12 cellular contexts compared by ENCODE assay signal in genomic region chr12:124531281-124531745, GRCh38. TPM values are rescaled to one million over a fixed set of nuclear protein-coding genes. Genes with fewer than 3 reads are reported as not detected.
DNase-seq lines count a peak whose midpoint lies in the region; ATAC-seq and TF ChIP-seq lines count a peak whose summit lies in the region.
"Had no signal": no experiment of that assay in that cellular context is flagged by ENCODE, and none has a peak within 500 bp of the region (broad histone marks: within the 10 kb centered on the region; RNA-seq: fewer than 3 reads in every experiment).

No MANE protein-coding gene starts in this region.

- H3K4me1 ChIP-seq in HEK293 (ENCODE audit: control insufficient read depth, insufficient read depth, low read length) (peaks cover 10% of the 10 kb centered on the region), gastroesophageal sphincter (peaks cover 0 to 64% (median 7%) of the 10 kb centered on the region in 3 donors), neural progenitor cell (peaks cover 20% of the 10 kb centered on the region)

- H3K9me3 ChIP-seq in HEK293 (ENCODE audit: control insufficient read depth, insufficient read depth, low read depth, low read length), result no peaks in the 10 kb centered on the region
- no peaks in the 10 kb centered on the region for H3K9me3 ChIP-seq in gastroesophageal sphincter
- no peaks in the 10 kb centered on the region for H3K9me3 ChIP-seq in neural progenitor cell (ENCODE audit: low read depth)

- peaks cover 2% of the 10 kb centered on the region for H3K27me3 Mint-ChIP-seq in neural progenitor cell (ENCODE audit: insufficient read depth, low read depth)
- H3K27me3 Mint-ChIP-seq: CD4-positive, alpha-beta T cell had no signal

- H3K27me3 ChIP-seq in gastroesophageal sphincter (no peaks in the 10 kb centered on the region), neural progenitor cell (no peaks in the 10 kb centered on the region)

- peaks cover 5% of the 10 kb centered on the region for H3F3A ChIP-seq in neural progenitor cell (ENCODE audit: low read depth)

- WGBS in gastroesophageal sphincter (ENCODE audit: low coverage in 1 of 2), 2 donors, result 35 to 56% methylated on average over 2 to 4 of the region's 14 CpGs

- CTCF ChIA-PET in HEK293 (lab: Yijun Ruan, JAX), result no interaction called here

- H3K36me3 Mint-ChIP-seq in neural progenitor cell, result peaks cover 7% of the 10 kb centered on the region

- DNase-seq in NCI-H2227 treated with DMSO at 0.1 percent for 48 hours (lab: John Stamatoyannopoulos, UW) (peak; percentile 87), neural progenitor cell (ENCODE audit: low spot score) (peak; percentile 54), HUDEP-2 (lab: John Stamatoyannopoulos, UW; ENCODE audit: unreplicated experiment in 76 of 76) (no peak), MV-4-11 (lab: John Stamatoyannopoulos, UW) (no peak), foreskin melanocyte (no peak), NCI-H446 treated with DMSO at 0.1 percent for 48 hours (lab: John Stamatoyannopoulos, UW) (no peak)
- DNase-seq: CD4-positive, alpha-beta T cell; cortex of kidney; HFFc6; NCI-H1092 treated with DMSO at 0.1 percent for 48 hours had no signal

- TF ChIP-seq CTCF in HEK293 (tag by site-specific recombination; IDR thresholded peaks at IDR 0.05) (no peak), gastroesophageal sphincter (IDR thresholded peaks at IDR 0.05) (no peak), neural progenitor cell (IDR thresholded peaks at IDR 0.05) (no peak)

- no peak for ATAC-seq in gastroesophageal sphincter

- H3K4me2 ChIP-seq in neural progenitor cell, result peak overlapping the region; percentile 0

- H3K27ac Mint-ChIP-seq in neural progenitor cell, result no peak overlapping the region
- H3K27ac Mint-ChIP-seq: HFFc6 had no signal

- no peak overlapping the region for H3K4me3 ChIP-seq in HEK293 (ENCODE audit: low read depth, low read length)
- H3K4me3 ChIP-seq in gastroesophageal sphincter, result no peak overlapping the region
- no peak overlapping the region for H3K4me3 ChIP-seq in neural progenitor cell

- H2AFZ ChIP-seq in neural progenitor cell (replicated peaks), result no peak overlapping the region

- H3K4me1 Mint-ChIP-seq in neural progenitor cell, result peaks cover 48% of the 10 kb centered on the region

- POLR2A ChIA-PET in HEK293 (lab: Yijun Ruan, JAX), result no interaction called here

- H3K9ac ChIP-seq in neural progenitor cell, result no peak overlapping the region

- TF ChIP-seq POLR2A in gastroesophageal sphincter (IDR thresholded peaks at IDR 0.05), result no peak

- no peak for TF ChIP-seq EP300 in gastroesophageal sphincter (IDR thresholded peaks at IDR 0.05)

- H4K20me1 ChIP-seq in neural progenitor cell (ENCODE audit: low read depth), result peaks cover 55% of the 10 kb centered on the region

- peaks cover 5% of the 10 kb centered on the region for H3K9me3 Mint-ChIP-seq in neural progenitor cell
- H3K9me3 Mint-ChIP-seq: CD4-positive, alpha-beta T cell; HFFc6 had no signal

- H3K4me3 Mint-ChIP-seq in neural progenitor cell, result no peak overlapping the region
- H3K4me3 Mint-ChIP-seq: CD4-positive, alpha-beta T cell; HFFc6 had no signal

- H3K27ac ChIP-seq in HEK293 (ENCODE audit: extremely low read depth, low read depth, low read length) (no peak overlapping the region), gastroesophageal sphincter (peak overlapping the region in 3 of 4 donors; percentile 34 to 62 (median 54)), neural progenitor cell (peak overlapping the region; percentile 2)

- H3K79me2 ChIP-seq in neural progenitor cell (ENCODE audit: low read depth), result peaks cover 88% of the 10 kb centered on the region

- H3K36me3 ChIP-seq in HEK293 (ENCODE audit: control insufficient read depth in 2 of 2, insufficient read depth in 1 of 2, low read length in 2 of 2) (no peaks in the 10 kb centered on the region), gastroesophageal sphincter (peaks cover 0 to 8% of the 10 kb centered on the region in 2 donors), neural progenitor cell (no peaks in the 10 kb centered on the region)

TF ChIP-seq in HEK293, 187 proteins besides CTCF, POLR2A, EP300 and RAD21 (continues in another document):
- TF ChIP-seq ZNF16 (tag by site-specific recombination; IDR thresholded peaks at IDR 0.05; ENCODE audit: low read depth), result no peak
- TF ChIP-seq ZNF514 (tag by site-specific recombination; IDR thresholded peaks at IDR 0.05), result no peak
- TF ChIP-seq EGR2 (tag by site-specific recombination; IDR thresholded peaks at IDR 0.05; ENCODE audit: low read depth), result peak; percentile 57
- peak; percentile 93 for TF ChIP-seq KLF17 (tag by site-specific recombination; IDR thresholded peaks at IDR 0.05)
- no peak for TF ChIP-seq ZNF623 (tag by site-specific recombination; IDR thresholded peaks at IDR 0.05)
- TF ChIP-seq ZNF366 (tag by site-specific recombination; conservative IDR thresholded peaks at IDR 0.05), result peak; percentile 59; the same call in 1 of the 2 replicates
- TF ChIP-seq ZNF214 (tag by site-specific recombination; IDR thresholded peaks at IDR 0.05; ENCODE audit: borderline replicate concordance), result no peak
- TF ChIP-seq ZNF239 (tag by site-specific recombination; IDR thresholded peaks at IDR 0.05), result no peak
- TF ChIP-seq KLF1 (tag by site-specific recombination; IDR thresholded peaks at IDR 0.05), result peak; percentile 43; the same call in 1 of the 2 replicates
- no peak for TF ChIP-seq ZNF223 (tag by site-specific recombination; IDR thresholded peaks at IDR 0.05)
- TF ChIP-seq WT1 (tag by site-specific recombination; IDR thresholded peaks at IDR 0.05), result peak; percentile 77
- peak; percentile 68 for TF ChIP-seq ZIC2 (tag by site-specific recombination; IDR thresholded peaks at IDR 0.05)
- no peak for TF ChIP-seq ZNF670 (tag by site-specific recombination; IDR thresholded peaks at IDR 0.05; ENCODE audit: low read depth)
- peak; percentile 26; the same call in 1 of the 2 replicates for TF ChIP-seq ZBTB17 (tag by site-specific recombination; IDR thresholded peaks at IDR 0.05)
- no peak for TF ChIP-seq ZBTB1 (tag by site-specific recombination; IDR thresholded peaks at IDR 0.05)
- TF ChIP-seq, protein P1, sequence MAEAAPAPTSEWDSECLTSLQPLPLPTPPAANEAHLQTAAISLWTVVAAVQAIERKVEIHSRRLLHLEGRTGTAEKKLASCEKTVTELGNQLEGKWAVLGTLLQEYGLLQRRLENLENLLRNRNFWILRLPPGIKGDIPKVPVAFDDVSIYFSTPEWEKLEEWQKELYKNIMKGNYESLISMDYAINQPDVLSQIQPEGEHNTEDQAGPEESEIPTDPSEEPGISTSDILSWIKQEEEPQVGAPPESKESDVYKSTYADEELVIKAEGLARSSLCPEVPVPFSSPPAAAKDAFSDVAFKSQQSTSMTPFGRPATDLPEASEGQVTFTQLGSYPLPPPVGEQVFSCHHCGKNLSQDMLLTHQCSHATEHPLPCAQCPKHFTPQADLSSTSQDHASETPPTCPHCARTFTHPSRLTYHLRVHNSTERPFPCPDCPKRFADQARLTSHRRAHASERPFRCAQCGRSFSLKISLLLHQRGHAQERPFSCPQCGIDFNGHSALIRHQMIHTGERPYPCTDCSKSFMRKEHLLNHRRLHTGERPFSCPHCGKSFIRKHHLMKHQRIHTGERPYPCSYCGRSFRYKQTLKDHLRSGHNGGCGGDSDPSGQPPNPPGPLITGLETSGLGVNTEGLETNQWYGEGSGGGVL (tag by site-specific recombination; IDR thresholded peaks at IDR 0.05), result peak; percentile 72
- TF ChIP-seq ZNF341 (tag by site-specific recombination; IDR thresholded peaks at IDR 0.05; ENCODE audit: low read depth), result peak; percentile 52; the same call in 1 of the 2 replicates
- TF ChIP-seq ZFP69B (tag by site-specific recombination; IDR thresholded peaks at IDR 0.05), result no peak
- TF ChIP-seq ZBTB48 (tag by site-specific recombination; IDR thresholded peaks at IDR 0.05), result no peak
- TF ChIP-seq, protein P2, sequence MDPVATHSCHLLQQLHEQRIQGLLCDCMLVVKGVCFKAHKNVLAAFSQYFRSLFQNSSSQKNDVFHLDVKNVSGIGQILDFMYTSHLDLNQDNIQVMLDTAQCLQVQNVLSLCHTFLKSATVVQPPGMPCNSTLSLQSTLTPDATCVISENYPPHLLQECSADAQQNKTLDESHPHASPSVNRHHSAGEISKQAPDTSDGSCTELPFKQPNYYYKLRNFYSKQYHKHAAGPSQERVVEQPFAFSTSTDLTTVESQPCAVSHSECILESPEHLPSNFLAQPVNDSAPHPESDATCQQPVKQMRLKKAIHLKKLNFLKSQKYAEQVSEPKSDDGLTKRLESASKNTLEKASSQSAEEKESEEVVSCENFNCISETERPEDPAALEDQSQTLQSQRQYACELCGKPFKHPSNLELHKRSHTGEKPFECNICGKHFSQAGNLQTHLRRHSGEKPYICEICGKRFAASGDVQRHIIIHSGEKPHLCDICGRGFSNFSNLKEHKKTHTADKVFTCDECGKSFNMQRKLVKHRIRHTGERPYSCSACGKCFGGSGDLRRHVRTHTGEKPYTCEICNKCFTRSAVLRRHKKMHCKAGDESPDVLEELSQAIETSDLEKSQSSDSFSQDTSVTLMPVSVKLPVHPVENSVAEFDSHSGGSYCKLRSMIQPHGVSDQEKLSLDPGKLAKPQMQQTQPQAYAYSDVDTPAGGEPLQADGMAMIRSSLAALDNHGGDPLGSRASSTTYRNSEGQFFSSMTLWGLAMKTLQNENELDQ (tag by site-specific recombination; IDR thresholded peaks at IDR 0.05; ENCODE audit: low read depth), result no peak
- TF ChIP-seq ZNF169 (tag by site-specific recombination; IDR thresholded peaks at IDR 0.05), result no peak
- TF ChIP-seq ZNF544 (tag by site-specific recombination; IDR thresholded peaks at IDR 0.05), result no peak
- TF ChIP-seq ZNF600 (tag by site-specific recombination; IDR thresholded peaks at IDR 0.05), result 0 out of 2 replicates have a peak, but pooled peaks have one; percentile 19
- no peak for TF ChIP-seq ZNF707 (tag by site-specific recombination; IDR thresholded peaks at IDR 0.05)

RNA-seq across cellular contexts. Expression of gene NCOR2, which starts 36.1 kb away (rescaled TPM):
- 100 to 1,000 TPM in 2 of 4 donors, 10 to 100 TPM in 2; 67.2 to 148 (median 105) TPM for total RNA-seq in gastroesophageal sphincter
- total RNA-seq in neural progenitor cell (ENCODE audit: low replicate concordance), result 14.3 and 18.0 TPM in 2 replicates

Comparison
In these comparisons a context has a peak if more than half of its experiments do, and no peak if none do; other contexts are left out.
1. DNase-seq: peak in NCI-H2227 treated with DMSO at 0.1 percent for 48 hours (single experiment) and neural progenitor cell (single experiment); none in HUDEP-2 (0 of 76), MV-4-11 (single experiment), foreskin melanocyte (single experiment) and NCI-H446 treated with DMSO at 0.1 percent for 48 hours (single experiment).